9 cellular contexts compared by ENCODE assay signal in the genomic region with DNA sequence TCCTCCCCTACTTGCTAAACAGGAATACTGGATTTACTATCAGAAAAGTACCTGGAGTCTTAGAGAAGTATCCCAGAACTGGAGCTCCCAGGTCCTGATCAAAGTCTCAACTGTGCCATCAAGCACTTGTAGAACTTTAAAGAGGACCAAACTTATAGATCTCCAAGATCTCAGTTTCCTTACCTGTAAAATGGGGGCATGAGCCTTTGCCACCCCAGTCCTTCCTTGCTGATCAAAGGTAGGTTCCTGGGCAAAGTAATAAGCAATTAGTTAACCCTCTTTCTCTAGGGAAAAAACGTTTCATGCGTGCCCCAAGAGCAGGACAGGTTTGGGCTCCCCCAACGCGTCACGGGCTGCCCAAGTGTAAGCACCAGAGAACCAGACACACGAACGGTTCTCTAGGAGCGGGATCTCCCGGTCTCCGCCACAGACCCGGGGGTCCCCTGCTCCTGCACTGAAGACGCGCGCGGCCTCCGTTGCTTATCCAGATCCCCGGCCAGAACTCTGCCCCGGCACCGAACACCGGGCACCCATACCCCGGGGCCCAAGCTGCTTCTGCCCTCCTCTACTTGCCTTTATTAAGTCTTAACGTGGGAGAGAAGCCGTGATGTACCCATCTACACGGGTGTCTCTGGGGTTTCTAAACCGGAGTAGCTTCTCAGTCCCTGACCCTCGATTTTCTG. TPM values are rescaled to one million over a fixed set of nuclear protein-coding genes. Genes with fewer than 3 reads are reported as not detected.
DNase-seq lines count a peak whose midpoint lies in the region; ATAC-seq, FAIRE-seq and TF ChIP-seq lines count a peak whose summit lies in the region.
"Had no signal": no experiment of that assay in that cellular context is flagged by ENCODE, and none has a peak within 500 bp of the region (broad histone marks: within the 10 kb centered on the region; RNA-seq: fewer than 3 reads in every experiment).

No MANE protein-coding gene starts in this region.

- TF ChIP-seq CTCF in GM06990 (IDR thresholded peaks at IDR 0.05; ENCODE audit: insufficient read depth, low read length, poor library complexity, severe bottlenecking) (no peak), brain microvascular endothelial cell (IDR thresholded peaks at IDR 0.05; ENCODE audit: low read depth, low read length, missing control alignments) (no peak), keratinocyte (optimal IDR thresholded peaks at IDR 0.05 in 1 of 3, IDR thresholded peaks at IDR 0.05 in 1 of 3, conservative IDR thresholded peaks at IDR 0.05 in 1 of 3; ENCODE audit: extremely low read depth in 1 of 3, insufficient read depth in 2 of 3, low read length in 3 of 3) (no peak)
- TF ChIP-seq CTCF in CD4-positive, alpha-beta T cell (IDR thresholded peaks at IDR 0.05), result no peak

- no peaks in the 10 kb centered on the region for H3K9me3 Mint-ChIP-seq in CD4-positive, alpha-beta T cell

- peaks cover 7% of the 10 kb centered on the region for H3K4me1 Mint-ChIP-seq in CD4-positive, alpha-beta T cell (ENCODE audit: low read depth)

- H3K27ac ChIP-seq in brain microvascular endothelial cell (peak overlapping the region; percentile 18), keratinocyte (ENCODE audit: control insufficient read depth, insufficient read depth, low read length) (no peak overlapping the region)
- no peak overlapping the region for H3K27ac ChIP-seq in CD4-positive, alpha-beta T cell (ENCODE audit: low read depth, low read length)
- H3K27ac ChIP-seq: neutrophil had no signal

- peak overlapping the region; percentile 89 for H3K4me2 ChIP-seq in keratinocyte (ENCODE audit: control insufficient read depth, extremely low read depth, insufficient read depth, low read depth, low read length)

- intact Hi-C loops in CD4-positive, alpha-beta T cell (cut with DNase I, micrococcal nuclease), result no loop called here

- H3K36me3 ChIP-seq in GM06990 (ENCODE audit: control insufficient read depth, insufficient read depth, low read length), result no peaks in the 10 kb centered on the region
- no peaks in the 10 kb centered on the region for H3K36me3 ChIP-seq in brain microvascular endothelial cell (replicated peaks)
- no peaks in the 10 kb centered on the region for H3K36me3 ChIP-seq in keratinocyte (ENCODE audit: control insufficient read depth in 2 of 2, extremely low read depth in 1 of 2, insufficient read depth in 2 of 2, low read length in 2 of 2)
- H3K36me3 ChIP-seq: neutrophil had no signal

- H3K4me1 ChIP-seq in keratinocyte (ENCODE audit: control insufficient read depth, extremely low read depth, insufficient read depth, low read length), result peaks cover 4% of the 10 kb centered on the region

- H3K36me3 Mint-ChIP-seq in CD4-positive, alpha-beta T cell (ENCODE audit: low read depth), result no peaks in the 10 kb centered on the region

- H2AFZ ChIP-seq in keratinocyte (ENCODE audit: control insufficient read depth, low read length), result peak overlapping the region; percentile 82

- H3K4me3 Mint-ChIP-seq in CD4-positive, alpha-beta T cell, result no peak overlapping the region

- H3K79me2 ChIP-seq in keratinocyte (ENCODE audit: control insufficient read depth, insufficient read depth, low read length), result no peaks in the 10 kb centered on the region

- FAIRE-seq in keratinocyte (lab: Jason Lieb, UNC), result peak; percentile 44

- H3K4me3 ChIP-seq in GM06990 (replicated peaks; ENCODE audit: low read depth, low read length), result peak overlapping the region; percentile 50
- peak overlapping the region; percentile 89 for H3K4me3 ChIP-seq in brain microvascular endothelial cell (ENCODE audit: low read depth, low read length)
- peak overlapping the region; percentile 43 to 76 (median 69) for H3K4me3 ChIP-seq in keratinocyte (ENCODE audit: control insufficient read depth in 2 of 3, extremely low read depth in 1 of 3, insufficient read depth in 2 of 3, low read depth in 1 of 3, low read length in 3 of 3)

- peak overlapping the region; percentile 56 for H3K9ac ChIP-seq in keratinocyte (ENCODE audit: control insufficient read depth, extremely low read depth, insufficient read depth, low read length)

- no peaks in the 10 kb centered on the region for H3K9me3 ChIP-seq in keratinocyte (ENCODE audit: control insufficient read depth, low read depth, low read length)
- H3K9me3 ChIP-seq in CD4-positive, alpha-beta T cell (ENCODE audit: control insufficient read depth, low read length), result no peaks in the 10 kb centered on the region
- H3K9me3 ChIP-seq: neutrophil had no signal

- in situ Hi-C loops in brain microvascular endothelial cell (cut with HindIII; ENCODE audit: low pct_ligation_motif_present, low sequenced_read_pairs), result no loop called here

- H3K27me3 Mint-ChIP-seq in CD4-positive, alpha-beta T cell, result peaks cover 47% of the 10 kb centered on the region

- H3K27ac Mint-ChIP-seq in CD4-positive, alpha-beta T cell, result no peak overlapping the region

- CTCF ChIA-PET in CD4-positive, alpha-beta T cell (lab: Charles Lee), result no interaction called here

- no peaks in the 10 kb centered on the region for H3K27me3 ChIP-seq in GM06990 (replicated peaks; ENCODE audit: control insufficient read depth, insufficient read depth, low read length)
- H3K27me3 ChIP-seq in brain microvascular endothelial cell (replicated peaks), result no peaks in the 10 kb centered on the region
- H3K27me3 ChIP-seq in keratinocyte (ENCODE audit: control insufficient read depth, extremely low read depth, insufficient read depth, low read length), result no peaks in the 10 kb centered on the region
- H3K27me3 ChIP-seq in CD4-positive, alpha-beta T cell (ENCODE audit: control insufficient read depth, insufficient read depth, low read length), result peaks cover 33% of the 10 kb centered on the region

- no peak for DNase-seq in GM06990 (ENCODE audit: extremely low read depth, insufficient read length)
- DNase-seq in brain microvascular endothelial cell, result peak; percentile 5
- no peak for DNase-seq in keratinocyte (ENCODE audit: low read depth, low spot score)
- peak; percentile 9 for DNase-seq in stromal cell of bone marrow (ENCODE audit: low read depth)
- no peak for DNase-seq in stimulated activated CD4-positive, alpha-beta T cell treated with anti-CD3 and anti-CD28 coated beads, Interleukin-2, amount 100 ng/mL, for 24 hours
- no peak for DNase-seq in activated CD8-positive, alpha-beta memory T cell treated with anti-CD3 and anti-CD28 coated beads, Interleukin-2, amount 50 U/mL, for 48 hours
- DNase-seq in CD4-positive, alpha-beta T cell, result no peak

- dilution Hi-C loops in keratinocyte (cut with MboI; ENCODE audit: extremely low pct_ligation_motif_present, low sequenced_read_pairs), result no loop called here

- POLR2A ChIA-PET in CD4-positive, alpha-beta T cell (lab: Charles Lee), result interaction anchor here (0.6 kb wide), 1 partner anchor 51 kb away, joined by 3 read pairs; no protein-coding TSS in a partner anchor

- H4K20me1 ChIP-seq in keratinocyte (ENCODE audit: control insufficient read depth, extremely low read depth, insufficient read depth, low read length), result no peaks in the 10 kb centered on the region

- no peaks in the 10 kb centered on the region for H3K9me1 ChIP-seq in keratinocyte (ENCODE audit: control insufficient read depth, extremely low read depth, insufficient read depth, low read length)

- peak; percentile 42 for ATAC-seq in HG03045 (IDR thresholded peaks at IDR 0.05; ENCODE audit: unreplicated experiment)
- ATAC-seq in CD4-positive, alpha-beta T cell (ENCODE audit: poor library complexity), result no peak

RNA-seq across cellular contexts. Expression of a gene that starts 0.5 kb away (rescaled TPM):
- 0.89 to 1.1 TPM (median 0.95 TPM) in 3 replicates for polyA plus RNA-seq in keratinocyte
- polyA plus RNA-seq in keratinocyte (2011; ENCODE audit: low read depth), result 0.52 TPM
- polyA plus RNA-seq in keratinocyte (2011; cell fraction: cytosol; rRNA removed), result 0.36 and 0.68 TPM in 2 replicates
- 1.00 and 1.8 TPM in 2 replicates for polyA plus RNA-seq in keratinocyte (2011; cell fraction: nucleus; rRNA removed)
- polyA plus RNA-seq in keratinocyte (2012; ENCODE audit: low replicate concordance), result 0.48 and 0.76 TPM in 2 replicates
- polyA minus RNA-seq in keratinocyte, result 0.77 to 1.1 TPM in 2 of 3 replicates, not detected in the other
- polyA minus RNA-seq in keratinocyte (2011; cell fraction: cytosol; rRNA and poly(A)+ RNA removed), result 2.5 TPM
- 2.1 and 3.4 TPM in 2 replicates for polyA minus RNA-seq in keratinocyte (2011; cell fraction: nucleus; rRNA and poly(A)+ RNA removed)
- not detected for total RNA-seq in CD4-positive, alpha-beta T cell

RNA-seq across cellular contexts. Expression of a gene that starts 0.6 kb away (rescaled TPM):
- 0.03 TPM in 2 of 3 replicates, not detected in the other for polyA plus RNA-seq in keratinocyte
- not detected for polyA plus RNA-seq in keratinocyte (2011; ENCODE audit: low read depth)
- 0.01 and 0.04 TPM in 2 replicates for polyA plus RNA-seq in keratinocyte (2011; cell fraction: cytosol; rRNA removed)
- polyA plus RNA-seq in keratinocyte (2011; cell fraction: nucleus; rRNA removed), result 0.11 and 0.12 TPM in 2 replicates
- polyA plus RNA-seq in keratinocyte (2012; ENCODE audit: low replicate concordance), result not detected in 2 replicates
- 0.07 to 0.26 TPM in 2 of 3 replicates, not detected in the other for polyA minus RNA-seq in keratinocyte
- not detected for polyA minus RNA-seq in keratinocyte (2011; cell fraction: cytosol; rRNA and poly(A)+ RNA removed)
- 0.78 TPM in 1 of 2 replicates, not detected in the other for polyA minus RNA-seq in keratinocyte (2011; cell fraction: nucleus; rRNA and poly(A)+ RNA removed)
- under 1 TPM in 1 of 2 experiments, not detected in 1; 0.05 TPM for total RNA-seq in CD4-positive, alpha-beta T cell

Comparison
In these comparisons a context has a peak if more than half of its experiments do, and no peak if none do; other contexts are left out.
1. DNase-seq: peak in brain microvascular endothelial cell (single experiment) and stromal cell of bone marrow (single experiment); none in GM06990 (single experiment), keratinocyte (single experiment), stimulated activated CD4-positive, alpha-beta T cell treated with anti-CD3 and anti-CD28 coated beads, Interleukin-2, amount 100 ng/mL, for 24 hours (0 of 2), activated CD8-positive, alpha-beta memory T cell treated with anti-CD3 and anti-CD28 coated beads, Interleukin-2, amount 50 U/mL, for 48 hours (single experiment) and CD4-positive, alpha-beta T cell (0 of 10).
2. Peak in every context shown above with its lines, with median percentiles within 50 percentile points of each other: H3K4me3 ChIP-seq.